ENCODE assay signal across 8 cellular contexts in the genomic region with DNA sequence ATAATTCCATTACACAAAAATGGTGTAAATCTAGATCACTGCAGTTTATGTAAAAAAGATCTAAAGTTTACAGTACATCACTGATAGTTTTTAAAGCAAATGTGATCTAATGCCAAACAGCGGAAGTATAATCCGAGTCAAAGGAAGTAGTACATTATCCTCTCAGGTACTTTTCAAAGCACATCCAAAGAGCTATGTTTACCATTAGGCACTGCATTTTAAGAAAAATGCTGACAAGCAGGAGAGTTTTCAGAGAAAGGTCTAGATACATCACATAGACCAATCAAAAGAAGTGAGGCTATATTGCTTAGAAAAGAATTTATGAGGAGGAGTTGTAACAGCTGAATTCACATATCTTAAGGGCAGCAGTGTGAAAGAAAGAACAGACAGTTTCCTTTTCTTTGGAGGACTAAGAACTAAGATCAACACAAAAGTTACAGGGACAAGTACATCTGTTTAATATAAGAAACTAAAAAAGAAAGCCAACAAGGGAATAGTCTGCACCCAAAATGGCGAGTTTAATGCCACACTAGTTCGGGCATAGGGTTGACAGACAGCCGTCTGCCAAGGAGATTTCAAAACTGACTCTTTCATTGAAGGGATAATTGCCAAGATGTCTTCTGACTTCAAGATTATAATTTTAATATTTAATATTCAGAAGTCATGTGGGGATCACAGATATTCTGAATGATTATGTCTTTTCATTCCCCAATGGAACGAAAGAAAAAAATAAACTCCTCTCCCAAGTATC. TPM values are rescaled to one million over a fixed set of nuclear protein-coding genes. Genes with fewer than 3 reads are reported as not detected.
DNase-seq lines count a peak whose midpoint lies in the region; ATAC-seq and TF ChIP-seq lines count a peak whose summit lies in the region.

No MANE protein-coding gene starts in this region.

- ATAC-seq in right cardiac atrium (no peak), lower lobe of right lung (no peak), HG02798 (IDR thresholded peaks at IDR 0.05; ENCODE audit: poor library complexity, unreplicated experiment) (no peak), GM21529 (IDR thresholded peaks at IDR 0.05; ENCODE audit: unreplicated experiment) (no peak)
- no peak for ATAC-seq in activated naive CD8-positive, alpha-beta T cell treated with anti-CD3 and anti-CD28 coated beads, Interleukin-2, amount 50 U/mL, for 24 hours

- H3K4me1 Mint-ChIP-seq in activated naive CD8-positive, alpha-beta T cell treated with anti-CD3 and anti-CD28 coated beads, Interleukin-2, amount 50 U/mL, for 24 hours: peaks cover 54% of the 10 kb centered on the region

- WGBS in right cardiac atrium: 48% methylated on average over 6 of the region's 6 CpGs

- H3K36me3 ChIP-seq in right atrium auricular region (peaks cover 5% of the 10 kb centered on the region), lower lobe of right lung (peaks cover 36% of the 10 kb centered on the region)

- H3K4me3 ChIP-seq in right cardiac atrium (ENCODE audit: low read length): peak overlapping the region; percentile 87
- peak overlapping the region in 1 of 2 donors; percentile 87 for H3K4me3 ChIP-seq in right atrium auricular region
- H3K4me3 ChIP-seq in lower lobe of right lung: peak overlapping the region; percentile 82

- intact Hi-C loops in right cardiac atrium (cut with DNase I) (loop anchor here in 2 of 4 donors (10.0 kb wide), 2 partner anchors 287 to 1453 kb away; a partner anchor contains a TSS), lower lobe of right lung (cut with DNase I) (no loop called here)

- no peaks in the 10 kb centered on the region for H3K27me3 Mint-ChIP-seq in activated naive CD8-positive, alpha-beta T cell treated with anti-CD3 and anti-CD28 coated beads, Interleukin-2, amount 50 U/mL, for 24 hours

- H3K4me1 ChIP-seq in right cardiac atrium (ENCODE audit: control insufficient read depth, insufficient read depth, low read length) (no peaks in the 10 kb centered on the region), right atrium auricular region (peaks cover 0 to 21% of the 10 kb centered on the region in 2 donors), lower lobe of right lung (peaks cover 21% of the 10 kb centered on the region)

- H3K9me3 Mint-ChIP-seq in activated naive CD8-positive, alpha-beta T cell treated with anti-CD3 and anti-CD28 coated beads, Interleukin-2, amount 50 U/mL, for 24 hours: peaks cover 4% of the 10 kb centered on the region

- peaks cover 43% of the 10 kb centered on the region for H3K36me3 Mint-ChIP-seq in activated naive CD8-positive, alpha-beta T cell treated with anti-CD3 and anti-CD28 coated beads, Interleukin-2, amount 50 U/mL, for 24 hours (ENCODE audit: low read depth)

- peak overlapping the region; percentile 92 for H3K27ac Mint-ChIP-seq in activated naive CD8-positive, alpha-beta T cell treated with anti-CD3 and anti-CD28 coated beads, Interleukin-2, amount 50 U/mL, for 24 hours

- H3K27ac ChIP-seq in right cardiac atrium (ENCODE audit: low read length): no peak overlapping the region
- H3K27ac ChIP-seq in right atrium auricular region: peak overlapping the region in 1 of 2 donors; percentile 92
- peak overlapping the region; percentile 92 for H3K27ac ChIP-seq in lower lobe of right lung

- no peak for TF ChIP-seq CTCF in right atrium auricular region (IDR thresholded peaks at IDR 0.05)
- no peak for TF ChIP-seq CTCF in lower lobe of right lung (IDR thresholded peaks at IDR 0.05)

- no peaks in the 10 kb centered on the region for H3K27me3 ChIP-seq in right cardiac atrium (ENCODE audit: control insufficient read depth, insufficient read depth)
- no peaks in the 10 kb centered on the region for H3K27me3 ChIP-seq in right atrium auricular region
- no peaks in the 10 kb centered on the region for H3K27me3 ChIP-seq in lower lobe of right lung (ENCODE audit: low read depth)

- DNase-seq in right cardiac atrium (no peak), right atrium auricular region (ENCODE audit: low spot score) (no peak), lower lobe of right lung (no peak), NCI-H1105 treated with DMSO at 0.1 percent for 48 hours (lab: John Stamatoyannopoulos, UW) (no peak), NCI-H2029 treated with DMSO at 0.1 percent for 48 hours (lab: John Stamatoyannopoulos, UW) (no peak)
- DNase-seq in activated naive CD8-positive, alpha-beta T cell treated with anti-CD3 and anti-CD28 coated beads, Interleukin-2, amount 50 U/mL, for 24 hours: no peak

- H3K4me3 Mint-ChIP-seq in activated naive CD8-positive, alpha-beta T cell treated with anti-CD3 and anti-CD28 coated beads, Interleukin-2, amount 50 U/mL, for 24 hours: peak overlapping the region; percentile 84

- no peaks in the 10 kb centered on the region for H3K9me3 ChIP-seq in right cardiac atrium (ENCODE audit: control insufficient read depth, low read length)
- no peaks in the 10 kb centered on the region for H3K9me3 ChIP-seq in right atrium auricular region
- no peaks in the 10 kb centered on the region for H3K9me3 ChIP-seq in lower lobe of right lung

RNA-seq across cellular contexts. Expression of a gene that starts 1.4 kb away (rescaled TPM):
- total RNA-seq in right cardiac atrium (1 to 10 TPM; 3.3 to 5.1 (median 4.5) TPM), right atrium auricular region (1 to 10 TPM; 3.3 to 3.9 TPM), lower lobe of right lung (6.6 TPM)
- polyA plus RNA-seq in right cardiac atrium: 1.9 TPM
